ENCODE assay signal across 8 cellular contexts in genomic region chr19:16025108-16026101, GRCh38. TPM values are rescaled to one million over a fixed set of nuclear protein-coding genes. Genes with fewer than 3 reads are reported as not detected.
DNase-seq lines count a peak whose midpoint lies in the region; ATAC-seq and TF ChIP-seq lines count a peak whose summit lies in the region.

No MANE protein-coding gene starts in this region.

- H3K4me1 ChIP-seq in IMR-90 (ENCODE audit: control insufficient read depth, insufficient read depth, low read length), result no peaks in the 10 kb centered on the region

- H3K9ac ChIP-seq in IMR-90 (ENCODE audit: low read depth, low read length), result no peak overlapping the region

- H2BK120ac ChIP-seq in IMR-90 (ENCODE audit: low read depth, low read length), result no peak overlapping the region

- no peaks in the 10 kb centered on the region for H4K20me1 ChIP-seq in IMR-90 (ENCODE audit: insufficient read depth, low read length)

- no peak overlapping the region for H3K27ac Mint-ChIP-seq in activated T-cell treated with anti-CD3 and anti-CD28 coated beads, Interleukin-2, amount 50 U/mL, for 24 hours
- no peak overlapping the region for H3K27ac Mint-ChIP-seq in activated T-helper 2 cell treated with anti-CD3 and anti-CD28 coated beads, Interferon-gamma antibody, Interleukin-2, Interleukin-4, amounts not matched to agents 10 μg/mL and 5 μg/mL and 100 μg/mL, durations not matched to agents 14 hours and 24 hours and 36 hours

- no peak overlapping the region for H3K18ac ChIP-seq in IMR-90 (ENCODE audit: low read depth, low read length)

- no peak for TF ChIP-seq POLR2A in IMR-90 (IDR thresholded peaks at IDR 0.05; ENCODE audit: low read depth, low read length)

- no peak overlapping the region for H3K4me2 ChIP-seq in IMR-90 (ENCODE audit: low read depth, low read length)

- H3K79me1 ChIP-seq in IMR-90 (ENCODE audit: low read depth in 1 of 2, low read length in 2 of 2), result no peaks in the 10 kb centered on the region

- intact Hi-C loops in IMR-90 (cut with micrococcal nuclease) (loop anchor here (1.0 kb wide), 1 partner anchor 157 kb away; no protein-coding TSS in a partner anchor), left colon (cut with DNase I, micrococcal nuclease) (no loop called here)
- intact Hi-C loops in activated T-helper 2 cell treated with anti-CD3 and anti-CD28 coated beads, Interferon-gamma antibody, Interleukin-2, Interleukin-4, amounts not matched to agents 10 μg/mL and 5 μg/mL and 100 μg/mL, durations not matched to agents 14 hours and 24 hours and 36 hours (cut with micrococcal nuclease), result no loop called here

- BruUV-seq in IMR-90 (replicated peaks; lab: Mats Ljungman, UMichigan), result no TSS peak

- no peaks in the 10 kb centered on the region for H3K9me3 Mint-ChIP-seq in activated T-cell treated with anti-CD3 and anti-CD28 coated beads, Interleukin-2, amount 50 U/mL, for 24 hours
- H3K9me3 Mint-ChIP-seq in activated T-helper 2 cell treated with anti-CD3 and anti-CD28 coated beads, Interferon-gamma antibody, Interleukin-2, Interleukin-4, amounts not matched to agents 10 μg/mL and 5 μg/mL and 100 μg/mL, durations not matched to agents 14 hours and 24 hours and 36 hours, result no peaks in the 10 kb centered on the region

- H3K9me3 ChIP-seq in IMR-90 (ENCODE audit: control insufficient read depth, insufficient read depth, low read length), result no peaks in the 10 kb centered on the region

- H4K5ac ChIP-seq in IMR-90 (ENCODE audit: low read depth, low read length), result no peak overlapping the region

- peak; percentile 10 for DNase-seq in DMS114 treated with DMSO at 0.1 percent for 48 hours (lab: John Stamatoyannopoulos, UW; ENCODE audit: unreplicated experiment)
- DNase-seq in IMR-90, result peak; percentile 70
- DNase-seq in amniotic epithelial cell (ENCODE audit: low read depth), result peak; percentile 61
- DNase-seq in left colon, result peak; percentile 34 to 42
- no peak for DNase-seq in activated T-cell treated with anti-CD3 and anti-CD28 coated beads, Interleukin-2, amount 50 U/mL, for 24 hours
- no peak for DNase-seq in NCI-H1092 treated with DMSO at 0.1 percent for 48 hours (lab: John Stamatoyannopoulos, UW)
- no peak for DNase-seq in activated T-helper 2 cell treated with anti-CD3 and anti-CD28 coated beads, Interferon-gamma antibody, Interleukin-2, Interleukin-4, amounts not matched to agents 10 μg/mL and 5 μg/mL and 100 μg/mL, durations not matched to agents 14 hours and 24 hours and 36 hours (ENCODE audit: low spot score)

- no peak overlapping the region for H4K8ac ChIP-seq in IMR-90 (ENCODE audit: low read depth in 2 of 2, low read length in 2 of 2)

- no peak overlapping the region for H3K4me3 Mint-ChIP-seq in activated T-cell treated with anti-CD3 and anti-CD28 coated beads, Interleukin-2, amount 50 U/mL, for 24 hours
- no peak overlapping the region for H3K4me3 Mint-ChIP-seq in activated T-helper 2 cell treated with anti-CD3 and anti-CD28 coated beads, Interferon-gamma antibody, Interleukin-2, Interleukin-4, amounts not matched to agents 10 μg/mL and 5 μg/mL and 100 μg/mL, durations not matched to agents 14 hours and 24 hours and 36 hours (ENCODE audit: low read depth)

- POLR2A ChIA-PET in IMR-90 (lab: Charles Lee; ENCODE audit: unreplicated experiment), result interaction anchor here (1.0 kb wide), 1 partner anchor 160 kb away, joined by 3 read pairs; the partner anchor contains the start of gene FAM32A

- peak; percentile 65 for TF ChIP-seq RAD21 in IMR-90 (IDR thresholded peaks at IDR 0.05; ENCODE audit: low read length)

- H2AFZ ChIP-seq in IMR-90 (replicated peaks; ENCODE audit: low read length, poor library complexity), result peak overlapping the region; percentile 12

- no peaks in the 10 kb centered on the region for H3K36me3 ChIP-seq in IMR-90 (ENCODE audit: control insufficient read depth, insufficient read depth, low read length)

- CTCF ChIA-PET in IMR-90 (lab: Yijun Ruan, JAX), result interaction anchor here (0.5 to 1.6 kb wide), 5 partner anchors 15 to 104 kb away, joined by 3 to 9 read pairs (median 5); no protein-coding TSS in a partner anchor

- in situ Hi-C loops in IMR-90 (cut with MboI; ENCODE audit: low sequenced_read_pairs), result no loop called here

- H2BK5ac ChIP-seq in IMR-90 (ENCODE audit: low read depth, low read length, poor library complexity, severe bottlenecking), result no peak overlapping the region

- no peak overlapping the region for H2BK20ac ChIP-seq in IMR-90 (ENCODE audit: low read depth, low read length)

- H3K4me3 ChIP-seq in IMR-90 (ENCODE audit: insufficient read depth, low read depth, low read length), result no peak overlapping the region

- no peak overlapping the region for H2AK5ac ChIP-seq in IMR-90 (ENCODE audit: low read depth, low read length)

- peaks cover 6% of the 10 kb centered on the region for H3K4me1 Mint-ChIP-seq in activated T-cell treated with anti-CD3 and anti-CD28 coated beads, Interleukin-2, amount 50 U/mL, for 24 hours (ENCODE audit: low read depth)
- peaks cover 2% of the 10 kb centered on the region for H3K4me1 Mint-ChIP-seq in activated T-helper 2 cell treated with anti-CD3 and anti-CD28 coated beads, Interferon-gamma antibody, Interleukin-2, Interleukin-4, amounts not matched to agents 10 μg/mL and 5 μg/mL and 100 μg/mL, durations not matched to agents 14 hours and 24 hours and 36 hours (ENCODE audit: low read depth)

- peak overlapping the region; percentile 44 for H2AK9ac ChIP-seq in IMR-90 (replicated peaks; ENCODE audit: low read depth, low read length, poor library complexity)

- H3K27me3 ChIP-seq in IMR-90 (ENCODE audit: control insufficient read depth, insufficient read depth, low read length), result peaks cover 6% of the 10 kb centered on the region; the same call in 1 of the 2 replicates

- no peaks in the 10 kb centered on the region for H3K9me1 ChIP-seq in IMR-90 (ENCODE audit: insufficient read depth, low read length)

- no peak overlapping the region for H3K23ac ChIP-seq in IMR-90 (ENCODE audit: low read depth, low read length)

- TF ChIP-seq CTCF in IMR-90 (conservative IDR thresholded peaks at IDR 0.05; ENCODE audit: low read depth, low read length), result peak; percentile 62

- no peak overlapping the region for H3K14ac ChIP-seq in IMR-90 (replicated peaks; ENCODE audit: low read depth, low read length)

- ATAC-seq in IMR-90 (ENCODE audit: low read depth) (peak; percentile 97), left colon (peak; percentile 86), GM21528 (IDR thresholded peaks at IDR 0.05; ENCODE audit: low FRiP score, unreplicated experiment) (no peak)

- dilution Hi-C loops in IMR-90 (cut with HindIII; ENCODE audit: low sequenced_read_pairs, unreplicated experiment), result no loop called here

- 40% methylated on average over 8 of the region's 20 CpGs; no CpG with 5 or more reads in 1 of the 2 experiments for WGBS in IMR-90 (ENCODE audit: extremely low coverage in 2 of 2, insufficient read length in 1 of 2), 2 experiments

- no peak overlapping the region for H3K27ac ChIP-seq in IMR-90 (ENCODE audit: insufficient read depth, low read length)

- H3K56ac ChIP-seq in IMR-90 (ENCODE audit: extremely low read depth, insufficient read depth, low read length), result no peak overlapping the region

- no peak overlapping the region for H3K4ac ChIP-seq in IMR-90 (ENCODE audit: low read depth, low read length)

- no peaks in the 10 kb centered on the region for H3K36me3 Mint-ChIP-seq in activated T-cell treated with anti-CD3 and anti-CD28 coated beads, Interleukin-2, amount 50 U/mL, for 24 hours (ENCODE audit: low read depth)
- H3K36me3 Mint-ChIP-seq in activated T-helper 2 cell treated with anti-CD3 and anti-CD28 coated beads, Interferon-gamma antibody, Interleukin-2, Interleukin-4, amounts not matched to agents 10 μg/mL and 5 μg/mL and 100 μg/mL, durations not matched to agents 14 hours and 24 hours and 36 hours (ENCODE audit: low read depth), result no peaks in the 10 kb centered on the region

- H4K91ac ChIP-seq in IMR-90 (ENCODE audit: insufficient read depth, low read depth, low read length), result no peak overlapping the region

- H3K27me3 Mint-ChIP-seq in activated T-cell treated with anti-CD3 and anti-CD28 coated beads, Interleukin-2, amount 50 U/mL, for 24 hours, result no peaks in the 10 kb centered on the region
- H3K27me3 Mint-ChIP-seq in activated T-helper 2 cell treated with anti-CD3 and anti-CD28 coated beads, Interferon-gamma antibody, Interleukin-2, Interleukin-4, amounts not matched to agents 10 μg/mL and 5 μg/mL and 100 μg/mL, durations not matched to agents 14 hours and 24 hours and 36 hours (ENCODE audit: low read depth), result no peaks in the 10 kb centered on the region

- H2BK15ac ChIP-seq in IMR-90 (ENCODE audit: low read depth, low read length), result no peak overlapping the region

TF ChIP-seq in IMR-90, 13 proteins besides CTCF, POLR2A, EP300 and RAD21 (continues in another document):
- TF ChIP-seq MAZ (IDR thresholded peaks at IDR 0.05; ENCODE audit: borderline replicate concordance, low read depth, low read length), result no peak
- no peak for TF ChIP-seq CHD1 (IDR thresholded peaks at IDR 0.05; ENCODE audit: low read depth, low read length)
- no peak for TF ChIP-seq MXI1 (IDR thresholded peaks at IDR 0.05; ENCODE audit: borderline replicate concordance, low read depth, low read length)
- no peak for TF ChIP-seq RCOR1 (IDR thresholded peaks at IDR 0.05; ENCODE audit: insufficient replicate concordance, low read length)
- TF ChIP-seq USF2 (IDR thresholded peaks at IDR 0.05; ENCODE audit: low read depth, low read length), result 0 out of 2 replicates have a peak, but pooled peaks have one; percentile 3
- no peak for TF ChIP-seq CEBPB (IDR thresholded peaks at IDR 0.05; ENCODE audit: low read depth, low read length)
- TF ChIP-seq NFE2L2 (IDR thresholded peaks at IDR 0.05; ENCODE audit: low read depth, low read length), result no peak

RNA-seq across cellular contexts. Expression of gene TPM4, which starts 50.9 kb away (rescaled TPM):
- total RNA-seq in IMR-90 (2012; rRNA removed) (1,075 and 1,562 TPM in 2 replicates), left colon (100 to 1,000 TPM; 280 to 300 TPM)
- 1,160 and 1,218 TPM in 2 replicates for polyA plus RNA-seq in IMR-90 (2012; rRNA removed)
- 1,916 and 2,081 TPM in 2 replicates for polyA plus RNA-seq in IMR-90 (2012; cell fraction: cytosol; rRNA removed)
- polyA plus RNA-seq in IMR-90 (2012; cell fraction: nucleus; rRNA removed; ENCODE audit: low replicate concordance), result 535 and 1,052 TPM in 2 replicates
- 507 and 520 TPM in 2 replicates for total RNA-seq in activated T-helper 2 cell treated with anti-CD3 and anti-CD28 coated beads, Interferon-gamma antibody, Interleukin-2, Interleukin-4, amounts not matched to agents 10 μg/mL and 5 μg/mL and 100 μg/mL, durations not matched to agents 14 hours and 24 hours and 36 hours

Comparison
In these comparisons a context has a peak if more than half of its experiments do, and no peak if none do; other contexts are left out.
1. DNase-seq: peak in DMS114 treated with DMSO at 0.1 percent for 48 hours (single experiment), IMR-90 (single experiment), amniotic epithelial cell (single experiment) and left colon (2 of 2); none in activated T-cell treated with anti-CD3 and anti-CD28 coated beads, Interleukin-2, amount 50 U/mL, for 24 hours (single experiment), NCI-H1092 treated with DMSO at 0.1 percent for 48 hours (single experiment) and activated T-helper 2 cell treated with anti-CD3 and anti-CD28 coated beads, Interferon-gamma antibody, Interleukin-2, Interleukin-4, amounts not matched to agents 10 μg/mL and 5 μg/mL and 100 μg/mL, durations not matched to agents 14 hours and 24 hours and 36 hours (single experiment).